9 cellular contexts compared by ENCODE assay signal in genomic region chr14:87994974-87995373, GRCh38.
DNase-seq lines count a peak whose midpoint lies in the region; ATAC-seq lines count a peak whose summit lies in the region.
"Had no signal": no experiment of that assay in that cellular context is flagged by ENCODE, and none has a peak within 500 bp of the region (broad histone marks: within the 10 kb centered on the region; RNA-seq: fewer than 3 reads in every experiment).

No MANE protein-coding gene starts in this region.

- ATAC-seq in HG03108 (IDR thresholded peaks at IDR 0.05; ENCODE audit: unreplicated experiment) (peak; percentile 33), HG02840 (IDR thresholded peaks at IDR 0.05; ENCODE audit: low FRiP score, unreplicated experiment) (no peak)

- peak; percentile 29 for DNase-seq in stimulated activated naive CD4-positive, alpha-beta T cell treated with Interleukin-2 at 50 U/mL for 16 hours (lab: John Stamatoyannopoulos, UW)
- no peak for DNase-seq in stimulated activated naive CD4-positive, alpha-beta T cell (lab: John Stamatoyannopoulos, UW)
- DNase-seq in astrocyte of the hippocampus (ENCODE audit: low read depth, low spot score) (peak; percentile 7), HCEC 1CT (no peak), NOMO-1 treated with dmso at 0.1 percent for 144 hours (lab: John Stamatoyannopoulos, UW; ENCODE audit: unreplicated experiment) (no peak), NCI-H1092 treated with DMSO at 0.1 percent for 48 hours (lab: John Stamatoyannopoulos, UW) (no peak)
- DNase-seq: SHP77 had no signal

Comparison
In these comparisons a context has a peak if more than half of its experiments do, and no peak if none do; other contexts are left out.
1. DNase-seq: peak in stimulated activated naive CD4-positive, alpha-beta T cell treated with Interleukin-2 at 50 U/mL for 16 hours (single experiment) and astrocyte of the hippocampus (single experiment); none in stimulated activated naive CD4-positive, alpha-beta T cell (0 of 6), HCEC 1CT (single experiment), NOMO-1 treated with dmso at 0.1 percent for 144 hours (single experiment) and NCI-H1092 treated with DMSO at 0.1 percent for 48 hours (single experiment).